ENCODE assay signal across 8 cellular contexts in genomic region chr5:131169810-131170539, GRCh38.
A peak's percentile ranks its signal among the peaks of the same experiment; 100 is the strongest.
DNase-seq lines count a peak whose midpoint lies in the region; ATAC-seq and TF ChIP-seq lines count a peak whose summit lies in the region.

No MANE protein-coding gene starts in this region.

- no peaks in the 10 kb centered on the region for H3K36me3 ChIP-seq in muscle layer of colon (ENCODE audit: insufficient read depth, low read length)

- POLR2A ChIA-PET in AG04449 (lab: Yijun Ruan, JAX): no interaction called here

- CTCF ChIA-PET in AG04449 (lab: Yijun Ruan, JAX): no interaction called here

- H3K27me3 ChIP-seq in HL-60 (ENCODE audit: insufficient read depth, poor library complexity, severe bottlenecking) (no peaks in the 10 kb centered on the region), muscle layer of colon (ENCODE audit: control insufficient read depth in 1 of 2, insufficient read depth in 2 of 2, low read length in 2 of 2) (no peaks in the 10 kb centered on the region)

- H3K4me3 ChIP-seq in AG04449 (ENCODE audit: low read depth, low read length) (peak overlapping the region; percentile 66), HL-60 (replicated peaks; ENCODE audit: insufficient read depth, low read length) (peak overlapping the region; percentile 47), muscle layer of colon (ENCODE audit: low read depth in 1 of 2, low read length in 2 of 2) (peak overlapping the region; percentile 49 to 74)

- H3K9me3 ChIP-seq in muscle layer of colon (ENCODE audit: low read length): no peaks in the 10 kb centered on the region

- no peak for TF ChIP-seq CTCF in AG04449 (IDR thresholded peaks at IDR 0.05; ENCODE audit: insufficient read depth, low read length, missing control alignments)
- TF ChIP-seq CTCF in HL-60 (IDR thresholded peaks at IDR 0.05; ENCODE audit: insufficient read depth, low read length): no peak

- H3K27ac ChIP-seq in HL-60 (replicated peaks) (peak overlapping the region; percentile 82), caudate nucleus (ENCODE audit: low read depth, low read length) (peak overlapping the region; percentile 86), muscle layer of colon (ENCODE audit: low read depth, low read length) (peak overlapping the region; percentile 87)

- ATAC-seq in GM18511 (IDR thresholded peaks at IDR 0.05; ENCODE audit: unreplicated experiment) (no peak), HG03342 (IDR thresholded peaks at IDR 0.05; ENCODE audit: unreplicated experiment) (no peak)

- H3K4me1 ChIP-seq in muscle layer of colon (ENCODE audit: insufficient read depth, low read length): peaks cover 20% of the 10 kb centered on the region

- H3K9ac ChIP-seq in muscle layer of colon (ENCODE audit: low read length): peak overlapping the region; percentile 66

- DNase-seq in AG04449 (ENCODE audit: low read depth, low spot score) (no peak), HL-60 (ENCODE audit: low read depth in 1 of 2, low spot score in 1 of 2) (no peak), caudate nucleus (lab: John Stamatoyannopoulos, UW) (peak in 1 of 61 donors; percentile 2), ecto neural progenitor cell (ENCODE audit: low spot score) (no peak), RPMI8226 (no peak)
